ENCODE assay signal across 8 cellular contexts in genomic region chr12:111405149-111405855, GRCh38. TPM values are rescaled to one million over a fixed set of nuclear protein-coding genes. Genes with fewer than 3 reads are reported as not detected.
DNase-seq lines count a peak whose midpoint lies in the region; ATAC-seq and TF ChIP-seq lines count a peak whose summit lies in the region.

No MANE protein-coding gene starts in this region.

- WGBS in HUES64: under 1% methylated on average over 59 of the region's 59 CpGs

- no peaks in the 10 kb centered on the region for H3K9me3 Mint-ChIP-seq in endothelial cell (ENCODE audit: unreplicated experiment)
- no peaks in the 10 kb centered on the region for H3K9me3 Mint-ChIP-seq in mesothelial cell of epicardium

- TF ChIP-seq CTCF in endothelial cell (IDR thresholded peaks at IDR 0.05; ENCODE audit: unreplicated experiment) (peak; percentile 76), mesothelial cell of epicardium (IDR thresholded peaks at IDR 0.05; ENCODE audit: unreplicated experiment) (no peak)

- H3K4me1 ChIP-seq in HUES64 (ENCODE audit: insufficient read depth, low read length) (peaks cover 28% of the 10 kb centered on the region), NT2/D1 (ENCODE audit: insufficient read depth, insufficient read length) (peaks cover 22% of the 10 kb centered on the region)

- peaks cover 13% of the 10 kb centered on the region for H3K36me3 Mint-ChIP-seq in endothelial cell (ENCODE audit: low read depth, unreplicated experiment)
- no peaks in the 10 kb centered on the region for H3K36me3 Mint-ChIP-seq in mesothelial cell of epicardium

- H3K27ac Mint-ChIP-seq in endothelial cell (ENCODE audit: unreplicated experiment): peak overlapping the region; percentile 99
- peak overlapping the region; percentile 72 for H3K27ac Mint-ChIP-seq in mesothelial cell of epicardium

- DNase-seq in DMS 273 (lab: John Stamatoyannopoulos, UW; ENCODE audit: unreplicated experiment) (peak; percentile 93), NT2/D1 (ENCODE audit: low read depth, low spot score) (peak; percentile 98), endothelial cell (ENCODE audit: low spot score) (peak; percentile 100), mesothelial cell of epicardium (ENCODE audit: low spot score in 2 of 2, unreplicated experiment in 2 of 2) (peak; percentile 86 to 88)
- peak; percentile 96 for DNase-seq in activated CD8-positive, alpha-beta memory T cell treated with anti-CD3 and anti-CD28 coated beads, Interleukin-2, amount 50 U/mL, for 24 hours (ENCODE audit: extremely low read depth)
- peak; percentile 99 for DNase-seq in stimulated activated CD8-positive, alpha-beta memory T cell treated with anti-CD3 and anti-CD28 coated beads, Interleukin-15, amount 100 ng/mL, for 48 hours (ENCODE audit: low read depth in 2 of 2)

- H3K27ac ChIP-seq in HUES64 (ENCODE audit: low read depth, low read length): peak overlapping the region; percentile 74

- H3K27me3 Mint-ChIP-seq in endothelial cell (ENCODE audit: unreplicated experiment): peaks cover 36% of the 10 kb centered on the region
- peaks cover 36% of the 10 kb centered on the region for H3K27me3 Mint-ChIP-seq in mesothelial cell of epicardium (ENCODE audit: low read depth)

- H3K4me3 ChIP-seq in HUES64 (ENCODE audit: low read length) (peak overlapping the region; percentile 74), NT2/D1 (ENCODE audit: insufficient read length, low read depth) (peak overlapping the region; percentile 47)

- H3K4me3 Mint-ChIP-seq in endothelial cell (ENCODE audit: unreplicated experiment): peak overlapping the region; percentile 96
- peak overlapping the region; percentile 72 for H3K4me3 Mint-ChIP-seq in mesothelial cell of epicardium

- no peaks in the 10 kb centered on the region for H3K36me3 ChIP-seq in HUES64 (ENCODE audit: insufficient read depth, low read length)
- peaks cover 10% of the 10 kb centered on the region for H3K36me3 ChIP-seq in NT2/D1 (ENCODE audit: insufficient read depth, insufficient read length, low read length)

- peak overlapping the region; percentile 86 for H3K9ac ChIP-seq in HUES64 (ENCODE audit: low read depth, low read length)
- peak overlapping the region; percentile 43 for H3K9ac ChIP-seq in NT2/D1 (ENCODE audit: insufficient read length, low read depth)

- H3K4me1 Mint-ChIP-seq in endothelial cell (ENCODE audit: unreplicated experiment): peaks cover 41% of the 10 kb centered on the region
- H3K4me1 Mint-ChIP-seq in mesothelial cell of epicardium: peaks cover 16% of the 10 kb centered on the region

- H3K27me3 ChIP-seq in HUES64 (ENCODE audit: insufficient read depth, low read length): no peaks in the 10 kb centered on the region
- no peaks in the 10 kb centered on the region for H3K27me3 ChIP-seq in NT2/D1 (ENCODE audit: insufficient read depth, insufficient read length)

- no peaks in the 10 kb centered on the region for H3K9me3 ChIP-seq in HUES64 (ENCODE audit: insufficient read depth, low read depth, low read length)
- H3K9me3 ChIP-seq in NT2/D1 (ENCODE audit: insufficient read depth, low read length): no peaks in the 10 kb centered on the region

- ATAC-seq in GM21447 (IDR thresholded peaks at IDR 0.05; ENCODE audit: unreplicated experiment): peak; percentile 33

RNA-seq across cellular contexts. Expression of gene SH2B3, which starts 0.4 kb away (rescaled TPM):
- 14.8 TPM for polyA plus RNA-seq in HUES64 (2013, experiment 1 of 2)
- polyA plus RNA-seq in HUES64 (2013, experiment 2 of 2): 16.4 TPM
- total RNA-seq in endothelial cell (ENCODE audit: unreplicated experiment) (93.7 TPM), mesothelial cell of epicardium (1.6 to 2.1 TPM (median 1.7 TPM) in 3 replicates)

RNA-seq across cellular contexts. Expression of gene PHETA1, which starts 36.4 kb away (rescaled TPM):
- polyA plus RNA-seq in HUES64 (2013, experiment 1 of 2): 6.7 TPM
- 9.0 TPM for polyA plus RNA-seq in HUES64 (2013, experiment 2 of 2)
- total RNA-seq in endothelial cell (ENCODE audit: unreplicated experiment) (14.8 TPM), mesothelial cell of epicardium (13.8 to 18.2 TPM (median 16.1 TPM) in 3 replicates)

Comparison
In these comparisons a context has a peak if more than half of its experiments do, and no peak if none do; other contexts are left out.
1. Peak in every context shown above with its lines: DNase-seq, ATAC-seq, H3K4me3 ChIP-seq and H3K27ac ChIP-seq.
2. RNA of gene SH2B3, which starts 0.4 kb away (total RNA-seq): 93.7 TPM in endothelial cell (single experiment); 1.6 to 2.1 TPM in mesothelial cell of epicardium; every median in the first group is over 10 times any median in the second.